Comparison of ENCODE assay signal across 1 cellular context in the genomic region with DNA sequence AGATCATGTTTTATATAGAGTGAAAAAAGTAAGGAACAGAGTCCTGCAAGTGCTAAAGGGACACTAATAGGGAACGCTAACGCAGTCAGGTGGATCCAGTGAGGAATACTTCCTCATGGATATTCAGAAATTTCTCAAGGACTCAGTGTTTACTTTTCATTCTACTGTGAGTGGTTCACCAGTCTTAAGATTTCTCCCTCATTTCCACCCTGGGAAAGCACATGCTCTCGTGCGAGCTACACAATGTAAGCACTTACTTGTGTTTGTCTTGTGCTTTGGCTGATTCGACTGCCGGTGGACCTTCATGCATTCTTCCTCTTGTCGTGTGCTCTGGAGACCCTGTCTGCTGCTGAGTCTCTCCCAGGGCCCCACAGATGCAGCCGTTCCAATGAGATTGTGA.
TF ChIP-seq lines count a peak whose summit lies in the region.

No MANE protein-coding gene starts in this region.

TF ChIP-seq in H1, 55 proteins besides CTCF, POLR2A, EP300 and RAD21 (continued from another document):
- TF ChIP-seq, protein P1, sequence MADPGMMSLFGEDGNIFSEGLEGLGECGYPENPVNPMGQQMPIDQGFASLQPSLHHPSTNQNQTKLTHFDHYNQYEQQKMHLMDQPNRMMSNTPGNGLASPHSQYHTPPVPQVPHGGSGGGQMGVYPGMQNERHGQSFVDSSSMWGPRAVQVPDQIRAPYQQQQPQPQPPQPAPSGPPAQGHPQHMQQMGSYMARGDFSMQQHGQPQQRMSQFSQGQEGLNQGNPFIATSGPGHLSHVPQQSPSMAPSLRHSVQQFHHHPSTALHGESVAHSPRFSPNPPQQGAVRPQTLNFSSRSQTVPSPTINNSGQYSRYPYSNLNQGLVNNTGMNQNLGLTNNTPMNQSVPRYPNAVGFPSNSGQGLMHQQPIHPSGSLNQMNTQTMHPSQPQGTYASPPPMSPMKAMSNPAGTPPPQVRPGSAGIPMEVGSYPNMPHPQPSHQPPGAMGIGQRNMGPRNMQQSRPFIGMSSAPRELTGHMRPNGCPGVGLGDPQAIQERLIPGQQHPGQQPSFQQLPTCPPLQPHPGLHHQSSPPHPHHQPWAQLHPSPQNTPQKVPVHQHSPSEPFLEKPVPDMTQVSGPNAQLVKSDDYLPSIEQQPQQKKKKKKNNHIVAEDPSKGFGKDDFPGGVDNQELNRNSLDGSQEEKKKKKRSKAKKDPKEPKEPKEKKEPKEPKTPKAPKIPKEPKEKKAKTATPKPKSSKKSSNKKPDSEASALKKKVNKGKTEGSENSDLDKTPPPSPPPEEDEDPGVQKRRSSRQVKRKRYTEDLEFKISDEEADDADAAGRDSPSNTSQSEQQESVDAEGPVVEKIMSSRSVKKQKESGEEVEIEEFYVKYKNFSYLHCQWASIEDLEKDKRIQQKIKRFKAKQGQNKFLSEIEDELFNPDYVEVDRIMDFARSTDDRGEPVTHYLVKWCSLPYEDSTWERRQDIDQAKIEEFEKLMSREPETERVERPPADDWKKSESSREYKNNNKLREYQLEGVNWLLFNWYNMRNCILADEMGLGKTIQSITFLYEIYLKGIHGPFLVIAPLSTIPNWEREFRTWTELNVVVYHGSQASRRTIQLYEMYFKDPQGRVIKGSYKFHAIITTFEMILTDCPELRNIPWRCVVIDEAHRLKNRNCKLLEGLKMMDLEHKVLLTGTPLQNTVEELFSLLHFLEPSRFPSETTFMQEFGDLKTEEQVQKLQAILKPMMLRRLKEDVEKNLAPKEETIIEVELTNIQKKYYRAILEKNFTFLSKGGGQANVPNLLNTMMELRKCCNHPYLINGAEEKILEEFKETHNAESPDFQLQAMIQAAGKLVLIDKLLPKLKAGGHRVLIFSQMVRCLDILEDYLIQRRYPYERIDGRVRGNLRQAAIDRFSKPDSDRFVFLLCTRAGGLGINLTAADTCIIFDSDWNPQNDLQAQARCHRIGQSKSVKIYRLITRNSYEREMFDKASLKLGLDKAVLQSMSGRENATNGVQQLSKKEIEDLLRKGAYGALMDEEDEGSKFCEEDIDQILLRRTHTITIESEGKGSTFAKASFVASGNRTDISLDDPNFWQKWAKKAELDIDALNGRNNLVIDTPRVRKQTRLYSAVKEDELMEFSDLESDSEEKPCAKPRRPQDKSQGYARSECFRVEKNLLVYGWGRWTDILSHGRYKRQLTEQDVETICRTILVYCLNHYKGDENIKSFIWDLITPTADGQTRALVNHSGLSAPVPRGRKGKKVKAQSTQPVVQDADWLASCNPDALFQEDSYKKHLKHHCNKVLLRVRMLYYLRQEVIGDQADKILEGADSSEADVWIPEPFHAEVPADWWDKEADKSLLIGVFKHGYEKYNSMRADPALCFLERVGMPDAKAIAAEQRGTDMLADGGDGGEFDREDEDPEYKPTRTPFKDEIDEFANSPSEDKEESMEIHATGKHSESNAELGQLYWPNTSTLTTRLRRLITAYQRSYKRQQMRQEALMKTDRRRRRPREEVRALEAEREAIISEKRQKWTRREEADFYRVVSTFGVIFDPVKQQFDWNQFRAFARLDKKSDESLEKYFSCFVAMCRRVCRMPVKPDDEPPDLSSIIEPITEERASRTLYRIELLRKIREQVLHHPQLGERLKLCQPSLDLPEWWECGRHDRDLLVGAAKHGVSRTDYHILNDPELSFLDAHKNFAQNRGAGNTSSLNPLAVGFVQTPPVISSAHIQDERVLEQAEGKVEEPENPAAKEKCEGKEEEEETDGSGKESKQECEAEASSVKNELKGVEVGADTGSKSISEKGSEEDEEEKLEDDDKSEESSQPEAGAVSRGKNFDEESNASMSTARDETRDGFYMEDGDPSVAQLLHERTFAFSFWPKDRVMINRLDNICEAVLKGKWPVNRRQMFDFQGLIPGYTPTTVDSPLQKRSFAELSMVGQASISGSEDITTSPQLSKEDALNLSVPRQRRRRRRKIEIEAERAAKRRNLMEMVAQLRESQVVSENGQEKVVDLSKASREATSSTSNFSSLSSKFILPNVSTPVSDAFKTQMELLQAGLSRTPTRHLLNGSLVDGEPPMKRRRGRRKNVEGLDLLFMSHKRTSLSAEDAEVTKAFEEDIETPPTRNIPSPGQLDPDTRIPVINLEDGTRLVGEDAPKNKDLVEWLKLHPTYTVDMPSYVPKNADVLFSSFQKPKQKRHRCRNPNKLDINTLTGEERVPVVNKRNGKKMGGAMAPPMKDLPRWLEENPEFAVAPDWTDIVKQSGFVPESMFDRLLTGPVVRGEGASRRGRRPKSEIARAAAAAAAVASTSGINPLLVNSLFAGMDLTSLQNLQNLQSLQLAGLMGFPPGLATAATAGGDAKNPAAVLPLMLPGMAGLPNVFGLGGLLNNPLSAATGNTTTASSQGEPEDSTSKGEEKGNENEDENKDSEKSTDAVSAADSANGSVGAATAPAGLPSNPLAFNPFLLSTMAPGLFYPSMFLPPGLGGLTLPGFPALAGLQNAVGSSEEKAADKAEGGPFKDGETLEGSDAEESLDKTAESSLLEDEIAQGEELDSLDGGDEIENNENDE (IDR thresholded peaks at IDR 0.05; ENCODE audit: insufficient replicate concordance, low read length) = no peak
- TF ChIP-seq CHD1 (IDR thresholded peaks at IDR 0.05; ENCODE audit: low read depth, low read length) (no peak), SIN3A (conservative IDR thresholded peaks at IDR 0.05 in 1 of 2, IDR thresholded peaks at IDR 0.05 in 1 of 2; ENCODE audit: low read depth in 1 of 2, low read length in 2 of 2) (no peak), PHF8 (conservative IDR thresholded peaks at IDR 0.05; ENCODE audit: low read depth, low read length) (no peak), NRF1 (IDR thresholded peaks at IDR 0.05; ENCODE audit: low read depth, low read length) (no peak), POLR2AphosphoS5 (IDR thresholded peaks at IDR 0.05; ENCODE audit: low read depth, low read length) (no peak), GTF2F1 (IDR thresholded peaks at IDR 0.05; ENCODE audit: borderline replicate concordance, low read depth, low read length) (no peak), BRCA1 (IDR thresholded peaks at IDR 0.05; ENCODE audit: low read depth, low read length) (no peak), EZH2 (IDR thresholded peaks at IDR 0.05; ENCODE audit: low read depth, low read length, severe bottlenecking) (no peak)
- TF ChIP-seq, protein P2, sequence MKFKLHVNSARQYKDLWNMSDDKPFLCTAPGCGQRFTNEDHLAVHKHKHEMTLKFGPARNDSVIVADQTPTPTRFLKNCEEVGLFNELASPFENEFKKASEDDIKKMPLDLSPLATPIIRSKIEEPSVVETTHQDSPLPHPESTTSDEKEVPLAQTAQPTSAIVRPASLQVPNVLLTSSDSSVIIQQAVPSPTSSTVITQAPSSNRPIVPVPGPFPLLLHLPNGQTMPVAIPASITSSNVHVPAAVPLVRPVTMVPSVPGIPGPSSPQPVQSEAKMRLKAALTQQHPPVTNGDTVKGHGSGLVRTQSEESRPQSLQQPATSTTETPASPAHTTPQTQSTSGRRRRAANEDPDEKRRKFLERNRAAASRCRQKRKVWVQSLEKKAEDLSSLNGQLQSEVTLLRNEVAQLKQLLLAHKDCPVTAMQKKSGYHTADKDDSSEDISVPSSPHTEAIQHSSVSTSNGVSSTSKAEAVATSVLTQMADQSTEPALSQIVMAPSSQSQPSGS (IDR thresholded peaks at IDR 0.05; ENCODE audit: low read length) = no peak
